In genomic region chr3:170222647-170223541, GRCh38 we compare ENCODE assay signal across 8 cellular contexts. TPM values are rescaled to one million over a fixed set of nuclear protein-coding genes. Genes with fewer than 3 reads are reported as not detected.
A peak's percentile ranks its signal among the peaks of the same experiment; 100 is the strongest.
DNase-seq lines count a peak whose midpoint lies in the region; ATAC-seq, FAIRE-seq and TF ChIP-seq lines count a peak whose summit lies in the region.

No MANE protein-coding gene starts in this region.

- H3K9me3 ChIP-seq in HUES64 (ENCODE audit: insufficient read depth, low read depth, low read length) (no peaks in the 10 kb centered on the region), kidney (ENCODE audit: control insufficient read depth in 1 of 2, low read length in 2 of 2) (no peaks in the 10 kb centered on the region)

- H3K9me3 Mint-ChIP-seq in T-helper 2 cell treated with Interferon-gamma antibody and Interleukin-4, amounts not matched to agents 5 μg/mL and 100 μg/mL, for 36 hours: no peaks in the 10 kb centered on the region

- H3K36me3 ChIP-seq in HUES64 (ENCODE audit: insufficient read depth, low read length) (no peaks in the 10 kb centered on the region), kidney (ENCODE audit: control insufficient read depth in 1 of 2, insufficient read depth in 2 of 2, low read length in 2 of 2) (no peaks in the 10 kb centered on the region)

- peak overlapping the region; percentile 96 for H3K27ac ChIP-seq in HUES64 (ENCODE audit: low read depth, low read length)
- peak overlapping the region; percentile 81 to 98 for H3K27ac ChIP-seq in kidney (ENCODE audit: low read depth in 2 of 2, low read length in 2 of 2)

- H3K4me1 Mint-ChIP-seq in T-helper 2 cell treated with Interferon-gamma antibody and Interleukin-4, amounts not matched to agents 5 μg/mL and 100 μg/mL, for 36 hours (ENCODE audit: low read depth): peaks cover 27% of the 10 kb centered on the region

- H3K4me1 ChIP-seq in HUES64 (ENCODE audit: insufficient read depth, low read length) (peaks cover 29% of the 10 kb centered on the region), kidney (ENCODE audit: control insufficient read depth in 1 of 2, insufficient read depth in 1 of 2, low read depth in 1 of 2, low read length in 2 of 2) (peaks cover 0 to 6% of the 10 kb centered on the region in 2 donors)

- no peak for FAIRE-seq in kidney (lab: Jason Lieb, UNC)

- H3K36me3 Mint-ChIP-seq in T-helper 2 cell treated with Interferon-gamma antibody and Interleukin-4, amounts not matched to agents 5 μg/mL and 100 μg/mL, for 36 hours (ENCODE audit: low read depth): peaks cover 1% of the 10 kb centered on the region

- TF ChIP-seq CTCF in cardiac fibroblast (IDR thresholded peaks at IDR 0.05; ENCODE audit: low read depth, low read length) (no peak), kidney (IDR thresholded peaks at IDR 0.05; ENCODE audit: borderline replicate concordance, extremely low read depth, insufficient read depth) (no peak)

- WGBS in HUES64: 1% methylated on average over 42 of the region's 42 CpGs

- H3K27me3 ChIP-seq in HUES64 (ENCODE audit: insufficient read depth, low read length): no peaks in the 10 kb centered on the region

- H3K27ac Mint-ChIP-seq in T-helper 2 cell treated with Interferon-gamma antibody and Interleukin-4, amounts not matched to agents 5 μg/mL and 100 μg/mL, for 36 hours: peak overlapping the region; percentile 80

- peak overlapping the region; percentile 91 for H3K4me3 Mint-ChIP-seq in T-helper 2 cell treated with Interferon-gamma antibody and Interleukin-4, amounts not matched to agents 5 μg/mL and 100 μg/mL, for 36 hours

- intact Hi-C loops in kidney (cut with DNase I): no loop called here

- H3K4me3 ChIP-seq in HUES64 (ENCODE audit: low read length) (peak overlapping the region; percentile 85), cardiac fibroblast (replicated peaks in 1 of 2; ENCODE audit: low read depth in 2 of 2, low read length in 2 of 2) (peak overlapping the region; percentile 75 to 76), kidney (ENCODE audit: low read length in 2 of 2) (peak overlapping the region; percentile 86 to 92)

- DNase-seq in DMS153 (lab: John Stamatoyannopoulos, UW): peak; percentile 2
- peak; percentile 40 for DNase-seq in T-helper 2 cell treated with Interferon-gamma antibody and Interleukin-4, amounts not matched to agents 5 μg/mL and 100 μg/mL, for 36 hours (ENCODE audit: low spot score)
- DNase-seq in cardiac fibroblast (ENCODE audit: low read depth in 2 of 2): peak in 1 of 2 donors; percentile 42
- peak; percentile 87 for DNase-seq in kidney
- peak; percentile 56 for DNase-seq in stimulated activated CD4-positive, alpha-beta T cell treated with anti-CD3 and anti-CD28 coated beads, Interleukin-15, amount 100 ng/mL, for 24 hours

- H3K9ac ChIP-seq in HUES64 (ENCODE audit: low read depth, low read length) (peak overlapping the region; percentile 98), kidney (ENCODE audit: low read length in 2 of 2) (peak overlapping the region; percentile 71 to 86)

- H3K27me3 Mint-ChIP-seq in T-helper 2 cell treated with Interferon-gamma antibody and Interleukin-4, amounts not matched to agents 5 μg/mL and 100 μg/mL, for 36 hours (ENCODE audit: low read depth): no peaks in the 10 kb centered on the region

- ATAC-seq in GM21367 (IDR thresholded peaks at IDR 0.05; ENCODE audit: unreplicated experiment) (peak; percentile 30), HG03469 (IDR thresholded peaks at IDR 0.05; ENCODE audit: unreplicated experiment) (no peak)

RNA-seq across cellular contexts. Expression of gene PRKCI, which starts 0.7 kb away (rescaled TPM):
- polyA plus RNA-seq in HUES64 (2013, experiment 1 of 2): 42.2 TPM
- polyA plus RNA-seq in HUES64 (2013, experiment 2 of 2): 43.5 TPM
- 41.5 TPM for total RNA-seq in kidney
- 12.6 TPM for polyA plus RNA-seq in kidney (ENCODE audit: insufficient read depth, low read depth, low replicate concordance)

RNA-seq across cellular contexts. Expression of gene PHC3, which starts 41.4 kb away (rescaled TPM):
- 12.8 TPM for polyA plus RNA-seq in HUES64 (2013, experiment 1 of 2)
- polyA plus RNA-seq in HUES64 (2013, experiment 2 of 2): 11.6 TPM
- 85.6 TPM for total RNA-seq in kidney
- polyA plus RNA-seq in kidney (ENCODE audit: insufficient read depth, low read depth, low replicate concordance): 3.6 TPM
